ENCODE assay signal across 24 cellular contexts in genomic region chr12:28367993-28368392, GRCh38.
A peak's percentile ranks its signal among the peaks of the same experiment; 100 is the strongest.
DNase-seq lines count a peak whose midpoint lies in the region; ATAC-seq, FAIRE-seq and TF ChIP-seq lines count a peak whose summit lies in the region.
"Had no signal": no experiment of that assay in that cellular context is flagged by ENCODE, and none has a peak within 500 bp of the region (broad histone marks: within the 10 kb centered on the region; RNA-seq: fewer than 3 reads in every experiment).

No MANE protein-coding gene starts in this region.

- H3K4me2 ChIP-seq in HepG2 (ENCODE audit: low read depth, low read length) (no peak overlapping the region), GM12878 (ENCODE audit: control insufficient read depth, insufficient read depth) (no peak overlapping the region)
- H3K4me2 ChIP-seq: A549 had no signal

- no peak for ATAC-seq in HepG2
- ATAC-seq in right lobe of liver, result no peak
- ATAC-seq in WTC11, result no peak
- no peak for ATAC-seq in GM12878
- ATAC-seq: A549; CD8-positive, alpha-beta T cell had no signal

- BruUV-seq in HepG2 (replicated peaks; lab: Mats Ljungman, UMichigan) (no TSS peak), GM12878 (replicated peaks; lab: Mats Ljungman, UMichigan) (no TSS peak)

- H3K79me2 ChIP-seq in HepG2 (ENCODE audit: insufficient read depth, low read length) (no peaks in the 10 kb centered on the region), GM12878 (ENCODE audit: control insufficient read depth, insufficient read depth, low read length) (no peaks in the 10 kb centered on the region)

- in situ Hi-C loops in HepG2 (cut with HindIII; ENCODE audit: extremely low pct_ligation_motif_present, low pct_unique_long_range_greater_than_20kb), result no loop called here
- in situ Hi-C loops in GM12878 (cut with MboI), result no loop called here

- no peak for TF ChIP-seq CTCF in HepG2 (CRISPR knock-in tag; IDR thresholded peaks at IDR 0.05)
- TF ChIP-seq CTCF in right lobe of liver (IDR thresholded peaks at IDR 0.05), result no peak
- no peak for TF ChIP-seq CTCF in WTC11 (IDR thresholded peaks at IDR 0.05)
- no peak for TF ChIP-seq CTCF in GM12878 (IDR thresholded peaks at IDR 0.05 in 2 of 3, conservative IDR thresholded peaks at IDR 0.05 in 1 of 3; ENCODE audit: control insufficient read depth in 2 of 3, extremely low read depth in 1 of 3, insufficient read depth in 1 of 3, low read depth in 3 of 3, low read length in 3 of 3)

- no peak for TF ChIP-seq EP300 in HepG2 (IDR thresholded peaks at IDR 0.05; ENCODE audit: low read depth in 2 of 2, low read length in 2 of 2)
- TF ChIP-seq EP300 in HepG2 (CRISPR knock-in tag; IDR thresholded peaks at IDR 0.05; ENCODE audit: borderline replicate concordance), result no peak
- no peak for TF ChIP-seq EP300 in GM12878 (IDR thresholded peaks at IDR 0.05; ENCODE audit: borderline replicate concordance in 1 of 2, control insufficient read depth in 1 of 2, low read depth in 2 of 2, low read length in 2 of 2)

- no peaks in the 10 kb centered on the region; the same call in none of the 2 replicates for H3K27me3 Mint-ChIP-seq in WTC11 (ENCODE audit: low read depth)
- H3K27me3 Mint-ChIP-seq: CD4-positive, CD25-positive, alpha-beta regulatory T cell had no signal

- H3K27me3 ChIP-seq in HepG2 (ENCODE audit: control insufficient read depth in 1 of 2, insufficient read depth in 2 of 2, low read length in 2 of 2) (no peaks in the 10 kb centered on the region), right lobe of liver (no peaks in the 10 kb centered on the region), GM12878 (replicated peaks in 1 of 2; ENCODE audit: control insufficient read depth in 2 of 2, insufficient read depth in 2 of 2, low read length in 1 of 2) (no peaks in the 10 kb centered on the region), MG63 (no peaks in the 10 kb centered on the region)

- DNase-seq in HepG2 (ENCODE audit: low spot score) (no peak), right lobe of liver (no peak), WTC11 (ENCODE audit: low spot score) (no peak), GM12878 (ENCODE audit: low read depth, low spot score) (no peak), MG63 (no peak), head of caudate nucleus (no peak)
- no peak for DNase-seq in stimulated activated CD4-positive, alpha-beta T cell treated with anti-CD3 and anti-CD28 coated beads, Interleukin-4, amount 100 ng/mL, for 24 hours
- DNase-seq: 8988T; C1 segment of cervical spinal cord; Caco-2; CD4-positive, CD25-positive, alpha-beta regulatory T cell; CD8-positive, alpha-beta T cell; DMS 273 treated with DMSO at 0.1 percent for 48 hours; DMS79; EL; GDM1; GOT3; HFFc6 had no signal

- H3K9me3 ChIP-seq in HepG2 (ENCODE audit: low read length), result peaks cover 49% of the 10 kb centered on the region
- H3K9me3 ChIP-seq in right lobe of liver, result peaks cover 0 to 3% (median 0%) of the 10 kb centered on the region in 4 donors
- peaks cover 20% of the 10 kb centered on the region for H3K9me3 ChIP-seq in GM12878 (replicated peaks; ENCODE audit: control insufficient read depth, insufficient read depth, low read length)
- H3K9me3 ChIP-seq in MG63, result peaks cover 44% of the 10 kb centered on the region

- CTCF ChIA-PET in HepG2 (lab: Yijun Ruan, JAX; ENCODE audit: low intra/inter-chr PET ratio, low total read pairs), result no interaction called here
- CTCF ChIA-PET in WTC11 (lab: Charles Lee), result no interaction called here
- CTCF ChIA-PET in GM12878 (lab: Yijun Ruan, JAX), result no interaction called here

- H3K9ac ChIP-seq in HepG2 (ENCODE audit: insufficient read depth, low read depth, low read length) (no peak overlapping the region), GM12878 (ENCODE audit: control insufficient read depth, insufficient read depth, low read length) (no peak overlapping the region)

- TF ChIP-seq RAD21 in HepG2 (CRISPR knock-in tag; IDR thresholded peaks at IDR 0.05) (no peak), GM12878 (IDR thresholded peaks at IDR 0.05; ENCODE audit: insufficient read depth, low read depth, low read length) (no peak)

- RAD21 ChIA-PET in GM12878 (lab: Charles Lee; ENCODE audit: unreplicated experiment), result no interaction called here

- H3K4me1 ChIP-seq in HepG2 (ENCODE audit: insufficient read depth, low read length) (no peaks in the 10 kb centered on the region), right lobe of liver (no peaks in the 10 kb centered on the region), GM12878 (ENCODE audit: control insufficient read depth, insufficient read depth, low read length) (no peaks in the 10 kb centered on the region)
- H3K4me1 ChIP-seq: A549, Caco-2, HAP-1 had no signal

- no peaks in the 10 kb centered on the region for H3K4me1 Mint-ChIP-seq in WTC11

- H3K9me3 Mint-ChIP-seq in WTC11, result peaks cover 65% of the 10 kb centered on the region

- no peak overlapping the region for H2AFZ ChIP-seq in HepG2 (ENCODE audit: low read length)
- H2AFZ ChIP-seq in GM12878 (ENCODE audit: control insufficient read depth, low read depth, low read length), result no peak overlapping the region

- no peak for FAIRE-seq in HepG2 (lab: Jason Lieb, UNC)
- FAIRE-seq in GM12878 (lab: Jason Lieb, UNC), result no peak
- FAIRE-seq: A549, D721Med, GM12891, GM18507, H54 had no signal

- H3K4me3 Mint-ChIP-seq in WTC11, result no peak overlapping the region
- H3K4me3 Mint-ChIP-seq: CD4-positive, CD25-positive, alpha-beta regulatory T cell; CD8-positive, alpha-beta T cell; HFFc6 had no signal

- no peak for TF ChIP-seq POLR2A in HepG2 (IDR thresholded peaks at IDR 0.05; ENCODE audit: insufficient read depth in 1 of 2, low read depth in 2 of 2, low read length in 2 of 2)
- TF ChIP-seq POLR2A in right lobe of liver (IDR thresholded peaks at IDR 0.05), result no peak
- no peak for TF ChIP-seq POLR2A in GM12878 (IDR thresholded peaks at IDR 0.05; ENCODE audit: low read depth, low read length)

- no peak overlapping the region for H3K27ac ChIP-seq in HepG2 (ENCODE audit: extremely low read length, insufficient read depth, low read length)
- no peak overlapping the region for H3K27ac ChIP-seq in right lobe of liver
- no peak overlapping the region for H3K27ac ChIP-seq in GM12878 (ENCODE audit: control insufficient read depth, insufficient read depth)
- H3K27ac ChIP-seq: A549 had no signal

- SMC1A ChIA-PET in GM12878 (lab: Charles Lee; ENCODE audit: uncharacterized antibody, unreplicated experiment), result no interaction called here

- H3K36me3 ChIP-seq in HepG2 (replicated peaks in 1 of 2; ENCODE audit: control insufficient read depth in 1 of 2, insufficient read depth in 2 of 2, low read length in 2 of 2) (no peaks in the 10 kb centered on the region; a peak in 1 of 5 replicates), right lobe of liver (peaks cover 0 to 4% (median 0%) of the 10 kb centered on the region in 4 donors), GM12878 (ENCODE audit: control insufficient read depth in 2 of 2, insufficient read depth in 2 of 2, low read length in 1 of 2) (no peaks in the 10 kb centered on the region; a peak in 1 of 4 replicates), MG63 (peaks cover 24% of the 10 kb centered on the region)
- H3K36me3 ChIP-seq: HAP-1 had no signal

- H4K20me1 ChIP-seq in HepG2 (ENCODE audit: insufficient read depth, low read length), result no peaks in the 10 kb centered on the region
- no peaks in the 10 kb centered on the region for H4K20me1 ChIP-seq in GM12878 (ENCODE audit: control insufficient read depth, insufficient read depth)

- H3K36me3 Mint-ChIP-seq in WTC11, result peaks cover 68% of the 10 kb centered on the region

- no peak overlapping the region for H3K27ac Mint-ChIP-seq in WTC11
- H3K27ac Mint-ChIP-seq: CD8-positive, alpha-beta T cell; HFFc6 had no signal

- H3K4me3 ChIP-seq in HepG2 (replicated peaks in 1 of 3; ENCODE audit: insufficient read depth in 1 of 3, low read depth in 2 of 3, low read length in 3 of 3) (no peak overlapping the region), right lobe of liver (no peak overlapping the region), GM12878 (no peak overlapping the region), MG63 (no peak overlapping the region)
- H3K4me3 ChIP-seq: A549, HAP-1 had no signal

- intact Hi-C loops in HepG2 (cut with micrococcal nuclease; ENCODE audit: unreplicated experiment) (no loop called here), right lobe of liver (cut with DNase I) (no loop called here), GM12878 (cut with micrococcal nuclease; ENCODE audit: unreplicated experiment) (no loop called here), head of caudate nucleus (cut with DNase I) (no loop called here)

- 89% methylated on average over 2 of the region's 2 CpGs for WGBS in HepG2 (ENCODE audit: low lambda C conversion rate)
- WGBS in right lobe of liver (ENCODE audit: insufficient coverage, low coverage, low lambda C conversion rate, missing lambda C conversion rate), result 83% methylated on average over 2 of the region's 2 CpGs
- WGBS in GM12878 (ENCODE audit: insufficient coverage, insufficient replicate concordance, low lambda C conversion rate, missing lambda C conversion rate), result 93% methylated on average over 2 of the region's 2 CpGs

- POLR2A ChIA-PET in HepG2 (lab: Yijun Ruan, JAX), result no interaction called here
- POLR2A ChIA-PET in WTC11 (lab: Charles Lee), result no interaction called here
- POLR2A ChIA-PET in GM12878 (lab: Charles Lee), result no interaction called here

TF ChIP-seq in WTC11, 78 proteins besides CTCF, POLR2A, EP300 and RAD21 (continues in another document):
- peak; percentile 67; the same call in 1 of the 2 replicates for TF ChIP-seq ZNF317 (CRISPR knock-in tag; IDR thresholded peaks at IDR 0.05; ENCODE audit: borderline replicate concordance, low read depth)

TF ChIP-seq in GM12878, 131 proteins besides CTCF, POLR2A, EP300 and RAD21:
- TF ChIP-seq NR2F1 (conservative IDR thresholded peaks at IDR 0.05) (peak; percentile 69), SMARCA5 (IDR thresholded peaks at IDR 0.05) (no peak), CBX5 (IDR thresholded peaks at IDR 0.05; ENCODE audit: low read depth) (peak; percentile 92; the same call in 1 of the 2 replicates)

Comparison
In these comparisons a context has a peak if more than half of its experiments do, and no peak if none do; other contexts are left out.
1. Of the 75 proteins assayed by ChIP-seq in both HepG2 and GM12878: peak only in HepG2: none; only in GM12878: CBX5 and NR2F1; in both: none; in neither: 73.